In the genomic region with DNA sequence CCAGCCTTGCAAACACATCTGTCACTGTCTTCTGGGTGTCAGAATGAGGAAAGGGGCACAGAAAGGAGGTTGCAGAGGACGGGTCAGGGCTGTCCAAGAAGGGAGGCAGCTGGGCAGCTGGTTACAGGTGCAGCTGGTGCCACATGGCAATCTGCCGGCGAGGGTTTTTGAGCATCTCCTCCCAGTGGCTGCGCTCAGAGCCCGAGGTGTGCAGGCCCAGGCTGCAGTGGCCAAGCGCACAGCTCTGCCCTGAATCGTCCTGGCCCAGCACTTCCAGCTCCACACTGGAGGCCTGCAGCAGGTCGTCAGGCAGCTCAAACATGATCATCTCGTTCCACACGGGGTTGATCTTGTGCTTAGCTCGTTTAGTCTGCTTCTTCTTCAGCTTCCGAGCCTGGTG, we compare ENCODE assay signal across 31 cellular contexts. TPM values are rescaled to one million over a fixed set of nuclear protein-coding genes. Genes with fewer than 3 reads are reported as not detected.
"Had no signal": no experiment of that assay in that cellular context is flagged by ENCODE, and none has a peak within 500 bp of the region (broad histone marks: within the 10 kb centered on the region; RNA-seq: fewer than 3 reads in every experiment).

No MANE protein-coding gene starts in this region.

- H3K27ac ChIP-seq: left ventricle myocardium inferior, pancreas, prostate gland, spleen, suprapubic skin, thoracic aorta, tibial nerve, uterus had no signal

- H3K9me3 ChIP-seq: pancreas, prostate gland, suprapubic skin, thoracic aorta, uterus had no signal

- H3K36me3 ChIP-seq: left ventricle myocardium inferior, pancreas, prostate gland, spleen, suprapubic skin, thoracic aorta, tibial nerve, uterus had no signal

- H3K4me1 Mint-ChIP-seq: immature natural killer cell; mesothelial cell of epicardium; naive B cell; stimulated activated effector memory CD8-positive, alpha-beta T cell treated with anti-CD3 and anti-CD28 coated beads, Interleukin-12 subunit alpha, Interleukin-12 subunit beta, amount 100 ng/mL, for 72 hours had no signal

- H3K9me3 Mint-ChIP-seq: immature natural killer cell; nephron; neural crest cell; stimulated activated effector memory CD8-positive, alpha-beta T cell treated with anti-CD3 and anti-CD28 coated beads, Interleukin-12 subunit alpha, Interleukin-12 subunit beta, amount 100 ng/mL, for 72 hours; stimulated activated naive CD8-positive, alpha-beta T cell treated with anti-CD3 and anti-CD28 coated beads, Interleukin-15, Interleukin-2, amounts not matched to agents 100 ng/mL and 50 ng/mL, for 24 hours; type B pancreatic cell had no signal

- H3K36me3 Mint-ChIP-seq: immature natural killer cell; mesothelial cell of epicardium; naive B cell; stimulated activated effector memory CD8-positive, alpha-beta T cell treated with anti-CD3 and anti-CD28 coated beads, Interleukin-12 subunit alpha, Interleukin-12 subunit beta, amount 100 ng/mL, for 72 hours; type B pancreatic cell had no signal

- H3K27me3 ChIP-seq: pancreas, spleen, suprapubic skin, tibial nerve, uterus had no signal

- H3K4me3 Mint-ChIP-seq: immature natural killer cell; mesothelial cell of epicardium; naive B cell; nephron; neural crest cell; stimulated activated effector memory CD8-positive, alpha-beta T cell treated with anti-CD3 and anti-CD28 coated beads, Interleukin-12 subunit alpha, Interleukin-12 subunit beta, amount 100 ng/mL, for 72 hours; stimulated activated naive CD8-positive, alpha-beta T cell treated with anti-CD3 and anti-CD28 coated beads, Interleukin-15, Interleukin-2, amounts not matched to agents 100 ng/mL and 50 ng/mL, for 24 hours; type B pancreatic cell had no signal

- DNase-seq: hypothalamus; immature natural killer cell; kidney; left colon; left ventricle myocardium inferior; mesendoderm; naive B cell; nucleus accumbens; pancreas; posterior cingulate gyrus; retina; right cardiac atrium; small intestine; spleen; stimulated activated CD4-positive, alpha-beta T cell treated with anti-CD3 and anti-CD28 coated beads, Interleukin-4, amount 100 ng/mL, for 24 hours; stimulated activated naive CD4-positive, alpha-beta T cell; uterus had no signal

- H3K4me1 ChIP-seq: pancreas, prostate gland, spleen, suprapubic skin, tibial nerve, uterus had no signal

- H3K27ac Mint-ChIP-seq: immature natural killer cell; mesothelial cell of epicardium; nephron; stimulated activated effector memory CD8-positive, alpha-beta T cell treated with anti-CD3 and anti-CD28 coated beads, Interleukin-12 subunit alpha, Interleukin-12 subunit beta, amount 100 ng/mL, for 72 hours; stimulated activated naive CD8-positive, alpha-beta T cell treated with anti-CD3 and anti-CD28 coated beads, Interleukin-15, Interleukin-2, amounts not matched to agents 100 ng/mL and 50 ng/mL, for 24 hours; type B pancreatic cell had no signal

- H3K4me3 ChIP-seq: left ventricle myocardium inferior, lung, pancreas, prostate gland, spleen, suprapubic skin, thoracic aorta, tibial nerve, uterus had no signal

RNA-seq across cellular contexts. Expression of a gene that starts 42.2 kb away (rescaled TPM):
- total RNA-seq: sciatic nerve, subcutaneous adipose tissue, thoracic aorta, ureter had no signal
- polyA plus RNA-seq: immature natural killer cell had no signal
